Comparison of ENCODE assay signal across 11 cellular contexts in the genomic region with DNA sequence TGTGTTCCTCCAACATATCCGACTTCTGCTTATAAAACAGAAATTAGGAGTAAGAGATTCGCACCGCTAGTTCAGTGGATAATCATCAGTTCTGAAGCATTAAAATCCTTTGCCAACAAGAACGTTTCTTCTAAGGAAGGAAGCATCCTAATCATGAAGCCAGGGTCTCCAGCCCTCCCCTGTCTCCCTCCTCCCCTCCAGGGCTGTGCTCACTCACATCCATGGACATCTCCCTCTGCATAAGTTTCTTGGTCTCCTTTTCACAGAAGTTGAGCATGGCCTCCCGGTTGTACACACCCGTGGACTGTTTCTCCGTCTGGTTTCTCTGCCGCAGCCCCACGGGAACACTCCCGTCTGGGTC. TPM values are rescaled to one million over a fixed set of nuclear protein-coding genes. Genes with fewer than 3 reads are reported as not detected.
A peak's percentile ranks its signal among the peaks of the same experiment; 100 is the strongest.
DNase-seq lines count a peak whose midpoint lies in the region; ATAC-seq and TF ChIP-seq lines count a peak whose summit lies in the region.
"Had no signal": no experiment of that assay in that cellular context is flagged by ENCODE, and none has a peak within 500 bp of the region (broad histone marks: within the 10 kb centered on the region; RNA-seq: fewer than 3 reads in every experiment).

No MANE protein-coding gene starts in this region.

- peaks cover 13% of the 10 kb centered on the region for H3K79me1 ChIP-seq in trophoblast cell (ENCODE audit: low read length)

- no peak for ATAC-seq in GM19395 (IDR thresholded peaks at IDR 0.05; ENCODE audit: unreplicated experiment)

- no peak overlapping the region for H4K91ac ChIP-seq in trophoblast cell (ENCODE audit: low read depth, low read length)

- H4K12ac ChIP-seq in trophoblast cell (ENCODE audit: low read depth, low read length) = no peak overlapping the region

- CTCF ChIA-PET in OCI-LY7 (lab: Charles Lee; ENCODE audit: unreplicated experiment) = no interaction called here

- H2BK5ac ChIP-seq in trophoblast cell (ENCODE audit: low read depth, low read length, poor library complexity) = no peak overlapping the region

- TF ChIP-seq CTCF in AG09309 (IDR thresholded peaks at IDR 0.05; ENCODE audit: control insufficient read depth, insufficient read depth, low read depth, low read length, missing control alignments) (no peak), ascending aorta (IDR thresholded peaks at IDR 0.05) (no peak), OCI-LY7 (conservative IDR thresholded peaks at IDR 0.05; ENCODE audit: low read length) (no peak)

- H2AFZ ChIP-seq in trophoblast cell (ENCODE audit: insufficient read depth, low read length, poor library complexity) = peak overlapping the region; percentile 42
- H2AFZ ChIP-seq in OCI-LY7 (ENCODE audit: low read length) = no peak overlapping the region

- H4K8ac ChIP-seq in trophoblast cell (ENCODE audit: low read depth, low read length) = peak overlapping the region; percentile 17

- H3K27me3 ChIP-seq in ascending aorta = no peaks in the 10 kb centered on the region
- H3K27me3 ChIP-seq in iPS DF 6.9 (ENCODE audit: control insufficient read depth, insufficient read depth, low read length) = peaks cover 7% of the 10 kb centered on the region; the same call in 1 of the 2 replicates
- no peaks in the 10 kb centered on the region for H3K27me3 ChIP-seq in trophoblast cell (ENCODE audit: insufficient read depth, low read length)

- DNase-seq in AG09309 (ENCODE audit: low read depth) (no peak), ascending aorta (ENCODE audit: low spot score in 2 of 2) (no peak), iPS DF 6.9 (ENCODE audit: low read depth, low spot score) (no peak), trophoblast cell (no peak), OCI-LY7 (ENCODE audit: low spot score) (no peak), germinal center (ENCODE audit: low spot score) (no peak)
- DNase-seq in stimulated activated CD4-positive, alpha-beta T cell treated with anti-CD3 and anti-CD28 coated beads, Interleukin-15, amount 100 ng/mL, for 24 hours = no peak
- DNase-seq: CD8-positive, alpha-beta memory T cell; T-cell had no signal

- no TSS peak for BruUV-seq in OCI-LY7 (replicated peaks; lab: Mats Ljungman, UMichigan)

- no peak overlapping the region for H2BK12ac ChIP-seq in trophoblast cell (ENCODE audit: low read length)

- H3K9me3 ChIP-seq in ascending aorta (no peaks in the 10 kb centered on the region), iPS DF 6.9 (ENCODE audit: control insufficient read depth, insufficient read depth, low read length) (no peaks in the 10 kb centered on the region), trophoblast cell (ENCODE audit: insufficient read depth, low read depth, low read length) (no peaks in the 10 kb centered on the region), OCI-LY7 (ENCODE audit: low read length) (no peaks in the 10 kb centered on the region)

- H2BK120ac ChIP-seq in trophoblast cell (ENCODE audit: insufficient read depth, low read length, poor library complexity) = no peak overlapping the region

- H3K4me3 ChIP-seq in AG09309 (ENCODE audit: control insufficient read depth, low read depth, low read length) (peak overlapping the region; percentile 70), ascending aorta (peak overlapping the region; percentile 72 to 91), iPS DF 6.9 (ENCODE audit: low read length) (peak overlapping the region; percentile 59; the same call in 1 of the 2 replicates), trophoblast cell (ENCODE audit: low read depth, low read length) (peak overlapping the region; percentile 34), OCI-LY7 (ENCODE audit: low read depth, low read length, poor library complexity, severe bottlenecking) (no peak overlapping the region)

- peak overlapping the region; percentile 38 for H3K14ac ChIP-seq in trophoblast cell (ENCODE audit: low read length)

- H3K18ac ChIP-seq in trophoblast cell (ENCODE audit: low read length) = peak overlapping the region; percentile 2

- no CpG with 5 or more reads among the region's 10 CpGs for WGBS in iPS DF 6.9 (ENCODE audit: insufficient coverage, insufficient read length)
- WGBS in trophoblast cell (ENCODE audit: extremely low coverage, insufficient coverage, insufficient read length) = no CpG with 5 or more reads among the region's 10 CpGs

- peaks cover 22 to 37% of the 10 kb centered on the region in 2 donors for H3K36me3 ChIP-seq in ascending aorta
- no peaks in the 10 kb centered on the region for H3K36me3 ChIP-seq in iPS DF 6.9 (ENCODE audit: control insufficient read depth, insufficient read depth, low read length)
- no peaks in the 10 kb centered on the region for H3K36me3 ChIP-seq in trophoblast cell (ENCODE audit: control insufficient read depth in 1 of 2, insufficient read depth in 2 of 2, low read length in 2 of 2)
- H3K36me3 ChIP-seq in OCI-LY7 (ENCODE audit: insufficient read depth, low read length) = no peaks in the 10 kb centered on the region

- no peak overlapping the region for H3K23ac ChIP-seq in trophoblast cell (ENCODE audit: low read length)

- H3K27ac ChIP-seq in ascending aorta (peak overlapping the region; percentile 87 to 89), iPS DF 6.9 (ENCODE audit: low read length) (no peak overlapping the region), trophoblast cell (ENCODE audit: low read depth, low read length) (no peak overlapping the region), OCI-LY7 (ENCODE audit: low read depth, low read length, poor library complexity, severe bottlenecking) (no peak overlapping the region)

- no peak overlapping the region for H3K4ac ChIP-seq in trophoblast cell (ENCODE audit: low read depth, low read length)

- peak overlapping the region; percentile 19 for H2AK5ac ChIP-seq in trophoblast cell (ENCODE audit: low read length)

- intact Hi-C loops in ascending aorta (cut with DNase I) (loop anchor here (1.0 to 2.0 kb wide), 2 partner anchors 29 to 50 kb away; no protein-coding TSS in a partner anchor), OCI-LY7 (cut with micrococcal nuclease; ENCODE audit: unreplicated experiment) (no loop called here)

- no peak overlapping the region for H3K9ac ChIP-seq in trophoblast cell (ENCODE audit: low read length)

- H3K79me2 ChIP-seq in trophoblast cell (ENCODE audit: control insufficient read depth, insufficient read depth, low read length, poor library complexity) (no peaks in the 10 kb centered on the region), OCI-LY7 (ENCODE audit: insufficient read depth, low read depth, low read length) (no peaks in the 10 kb centered on the region)

- peak overlapping the region; percentile 39 for H3K4me2 ChIP-seq in trophoblast cell (ENCODE audit: low read length)
- H3K4me2 ChIP-seq in OCI-LY7 (ENCODE audit: low read length) = no peak overlapping the region

- POLR2A ChIA-PET in OCI-LY7 (lab: Charles Lee) = no interaction called here

- no peaks in the 10 kb centered on the region for H4K20me1 ChIP-seq in OCI-LY7 (ENCODE audit: insufficient read depth, low read length)

- no peaks in the 10 kb centered on the region for H3K9me2 ChIP-seq in OCI-LY7 (ENCODE audit: insufficient read depth, low read length)

- H3K4me1 ChIP-seq in ascending aorta (peaks cover 3 to 23% of the 10 kb centered on the region in 2 donors), iPS DF 6.9 (ENCODE audit: control insufficient read depth, insufficient read depth, low read length) (peaks cover 3% of the 10 kb centered on the region; the same call in 1 of the 2 replicates), trophoblast cell (ENCODE audit: control insufficient read depth in 1 of 2, insufficient read depth in 2 of 2, low read length in 2 of 2) (peaks cover 18 to 24% of the 10 kb centered on the region in 2 experiments), OCI-LY7 (ENCODE audit: insufficient read depth, low read length, poor library complexity, severe bottlenecking) (no peaks in the 10 kb centered on the region)

RNA-seq across cellular contexts. Expression of a gene that starts 0.5 kb away (rescaled TPM):
- total RNA-seq in ascending aorta (316 TPM), OCI-LY7 (2022) (not detected in 2 replicates)
- 3.2 TPM in 2 replicates for polyA plus RNA-seq in trophoblast cell (2013)
- not detected in 2 replicates for total RNA-seq in OCI-LY7 (2014; rRNA removed; shearing (Covaris generic))
- total RNA-seq: activated T-helper 1 cell treated with anti-CD3 and anti-CD28 coated beads, Interleukin-12 subunit alpha, Interleukin-12 subunit beta, Interleukin-2, Interleukin-4 antibody, amounts not matched to agents 30 ng/mL and 10 ng/mL and 1 ng/mL, durations not matched to agents 14 hours and 24 hours and 36 hours; CD8-positive, alpha-beta memory T cell had no signal
- polyA plus RNA-seq: CD8-positive, alpha-beta memory T cell had no signal

RNA-seq across cellular contexts. Expression of a gene that starts 9.5 kb away (rescaled TPM):
- 7.9 TPM for total RNA-seq in ascending aorta
- polyA plus RNA-seq in trophoblast cell (2013) = 59.9 and 63.0 TPM in 2 replicates
- total RNA-seq in OCI-LY7 (2014; rRNA removed; shearing (Covaris generic)) = 41.2 and 43.8 TPM in 2 replicates
- 55.6 and 67.2 TPM in 2 replicates for total RNA-seq in OCI-LY7 (2022)

RNA-seq across cellular contexts. Expression of a gene that starts 36.6 kb away (rescaled TPM):
- 106 TPM for total RNA-seq in ascending aorta
- 43.6 and 45.1 TPM in 2 replicates for polyA plus RNA-seq in trophoblast cell (2013)
- 14.7 and 22.7 TPM in 2 replicates for total RNA-seq in OCI-LY7 (2014; rRNA removed; shearing (Covaris generic))
- 50.9 and 52.1 TPM in 2 replicates for total RNA-seq in OCI-LY7 (2022)

RNA-seq across cellular contexts. Expression of a gene that starts 57.1 kb away (rescaled TPM):
- total RNA-seq in ascending aorta (62.5 TPM), OCI-LY7 (2022) (not detected in 2 replicates)
- 14.7 and 15.2 TPM in 2 replicates for polyA plus RNA-seq in trophoblast cell (2013)
- total RNA-seq in OCI-LY7 (2014; rRNA removed; shearing (Covaris generic)) = 0.46 TPM in 1 of 2 replicates, not detected in the other

Comparison
In these comparisons a context has a peak if more than half of its experiments do, and no peak if none do; other contexts are left out.
1. H3K27ac ChIP-seq: peak in ascending aorta (2 of 2); none in iPS DF 6.9 (single experiment), trophoblast cell (single experiment) and OCI-LY7 (single experiment).
2. RNA of a gene that starts 0.5 kb away (total RNA-seq): 316 TPM in ascending aorta (single experiment); not detected in OCI-LY7; every median in the first group is over 100 times any median in the second.